22 cellular contexts compared by ENCODE assay signal in genomic region chr10:37701781-37702493, GRCh38.
"Had no signal": no experiment of that assay in that cellular context is flagged by ENCODE, and none has a peak within 500 bp of the region (broad histone marks: within the 10 kb centered on the region; RNA-seq: fewer than 3 reads in every experiment).

No MANE protein-coding gene starts in this region.

- H3K4me1 Mint-ChIP-seq: activated B cell treated with CpG ODN at 0.5 μM for 24 hours; activated naive CD8-positive, alpha-beta T cell treated with anti-CD3 and anti-CD28 coated beads, Interleukin-2, amount 10 ng/mL, durations not matched to agents 7 days and 5 days; central memory CD8-positive, alpha-beta T cell; memory B cell; naive B cell had no signal

- H3K36me3 Mint-ChIP-seq: activated CD4-positive, alpha-beta memory T cell treated with anti-CD3 and anti-CD28 coated beads for 36 hours; activated naive CD8-positive, alpha-beta T cell treated with anti-CD3 and anti-CD28 coated beads, Interleukin-2, amount 10 ng/mL, durations not matched to agents 7 days and 5 days; memory B cell; naive B cell had no signal

- H3K27ac Mint-ChIP-seq: activated B cell treated with CpG ODN at 0.5 μM for 24 hours; activated CD4-positive, alpha-beta memory T cell treated with anti-CD3 and anti-CD28 coated beads for 36 hours; activated naive CD4-positive, alpha-beta T cell treated with anti-CD3 and anti-CD28 coated beads for 36 hours; activated naive CD8-positive, alpha-beta T cell treated with anti-CD3 and anti-CD28 coated beads, Interleukin-2, amount 10 ng/mL, durations not matched to agents 7 days and 5 days; activated T-cell treated with anti-CD3 and anti-CD28 coated beads, Interleukin-2, amount 50 U/mL, for 72 hours; memory B cell; naive B cell had no signal

- H3K27me3 Mint-ChIP-seq: activated B cell treated with CpG ODN at 0.5 μM for 24 hours; activated CD4-positive, alpha-beta memory T cell treated with anti-CD3 and anti-CD28 coated beads for 36 hours; activated naive CD8-positive, alpha-beta T cell treated with anti-CD3 and anti-CD28 coated beads, Interleukin-2, amount 10 ng/mL, durations not matched to agents 7 days and 5 days; central memory CD8-positive, alpha-beta T cell; memory B cell; naive B cell had no signal

- H3K27me3 ChIP-seq: breast epithelium, esophagus muscularis mucosa, tibial artery, uterus had no signal

- H3K27ac ChIP-seq: breast epithelium, esophagus muscularis mucosa, left ventricle myocardium inferior, tibial artery, uterus had no signal

- ATAC-seq: activated T-cell treated with anti-CD3 and anti-CD28 coated beads, Interleukin-2, amount 50 U/mL, for 72 hours; stimulated activated naive CD8-positive, alpha-beta T cell treated with anti-CD3 and anti-CD28 coated beads, Interleukin-15, Interleukin-2, amounts not matched to agents 100 U/mL and 50 U/mL, for 24 hours had no signal

- H3K36me3 ChIP-seq: breast epithelium, esophagus muscularis mucosa, left ventricle myocardium inferior, tibial artery, uterus had no signal

- H3K4me1 ChIP-seq: breast epithelium, esophagus muscularis mucosa, left ventricle myocardium inferior, tibial artery, uterus had no signal

- H3K9me3 ChIP-seq: esophagus muscularis mucosa, uterus had no signal

- DNase-seq: activated B cell treated with CpG ODN at 0.5 μM for 24 hours; activated CD4-positive, alpha-beta memory T cell treated with anti-CD3 and anti-CD28 coated beads for 36 hours; activated CD4-positive, alpha-beta T cell treated with anti-CD3 and anti-CD28 coated beads for 4 hours; activated effector memory CD4-positive, alpha-beta T cell treated with Interleukin-2 at 50 U/mL for 16 hours; activated naive CD4-positive, alpha-beta T cell treated with anti-CD3 and anti-CD28 coated beads for 36 hours; activated naive CD8-positive, alpha-beta T cell treated with anti-CD3 and anti-CD28 coated beads, Interleukin-2, amount 10 ng/mL, durations not matched to agents 7 days and 5 days; activated T-cell treated with anti-CD3 and anti-CD28 coated beads, Interleukin-2, amount 50 U/mL, for 72 hours; amniotic stem cell; effector memory CD4-positive, alpha-beta T cell; hippocampal formation; left ventricle myocardium inferior; naive B cell; occipital lobe; stimulated activated CD4-positive, alpha-beta T cell treated with anti-CD3 and anti-CD28 coated beads, Interleukin-4, amount 100 ng/mL, for 24 hours; stimulated activated naive CD8-positive, alpha-beta T cell treated with anti-CD3 and anti-CD28 coated beads, Interleukin-15, Interleukin-2, amounts not matched to agents 100 U/mL and 50 U/mL, for 24 hours; T1000; uterus had no signal

- H3K4me3 ChIP-seq: breast epithelium, esophagus muscularis mucosa, left ventricle myocardium inferior, tibial artery, uterus had no signal

- H3K4me3 Mint-ChIP-seq: activated B cell treated with CpG ODN at 0.5 μM for 24 hours; activated CD4-positive, alpha-beta memory T cell treated with anti-CD3 and anti-CD28 coated beads for 36 hours; activated naive CD4-positive, alpha-beta T cell treated with anti-CD3 and anti-CD28 coated beads for 36 hours; activated naive CD8-positive, alpha-beta T cell treated with anti-CD3 and anti-CD28 coated beads, Interleukin-2, amount 10 ng/mL, durations not matched to agents 7 days and 5 days; activated T-cell treated with anti-CD3 and anti-CD28 coated beads, Interleukin-2, amount 50 U/mL, for 72 hours; central memory CD8-positive, alpha-beta T cell; memory B cell; naive B cell had no signal
